Comparison of ENCODE assay signal across 24 cellular contexts in the genomic region with DNA sequence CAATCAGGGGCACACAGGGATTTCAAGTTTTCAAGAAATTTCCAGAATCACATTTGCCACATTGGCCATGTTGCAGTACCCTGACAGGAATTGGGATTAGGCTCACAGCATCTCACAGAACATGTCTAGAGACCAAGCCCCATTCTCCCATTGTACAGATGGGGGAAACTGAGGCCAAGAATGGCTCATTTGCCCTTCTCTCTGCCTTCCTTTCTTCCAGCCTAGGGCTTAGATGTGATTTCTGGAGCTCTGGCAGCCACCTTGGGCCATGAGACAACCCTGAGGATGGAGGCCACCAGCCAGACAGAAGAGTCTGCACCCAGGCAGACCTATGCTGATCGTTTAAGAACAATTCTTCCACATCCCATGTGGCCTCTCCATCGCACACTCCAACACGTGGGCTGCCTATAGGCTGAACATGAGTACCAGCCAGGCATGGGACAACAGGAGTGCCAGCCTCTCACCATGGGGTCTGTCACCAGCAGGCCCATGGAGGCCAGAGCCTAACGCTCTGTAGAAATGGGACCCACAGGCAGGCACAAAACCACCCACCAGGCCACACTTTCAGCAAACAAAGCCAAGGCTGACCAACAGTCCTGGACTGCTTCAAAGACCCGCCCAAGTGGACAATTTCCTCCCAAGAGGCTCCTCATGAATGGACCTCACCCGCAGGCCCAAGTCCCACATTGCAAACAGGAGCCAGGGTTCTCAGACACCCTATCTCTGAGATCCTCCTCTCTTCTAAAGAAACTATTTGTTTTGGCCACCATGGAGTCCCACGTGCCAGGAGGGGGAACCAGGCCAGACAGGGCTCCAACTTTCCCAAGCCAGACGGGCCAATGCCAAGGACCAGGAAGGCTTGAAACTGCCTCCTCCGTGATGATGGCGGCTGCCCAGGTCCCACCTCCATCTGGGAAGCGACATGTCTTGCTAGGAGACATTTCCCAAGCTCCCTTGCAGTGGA. TPM values are rescaled to one million over a fixed set of nuclear protein-coding genes. Genes with fewer than 3 reads are reported as not detected.
DNase-seq lines count a peak whose midpoint lies in the region; ATAC-seq and TF ChIP-seq lines count a peak whose summit lies in the region.
"Had no signal": no experiment of that assay in that cellular context is flagged by ENCODE, and none has a peak within 500 bp of the region (broad histone marks: within the 10 kb centered on the region; RNA-seq: fewer than 3 reads in every experiment).

No MANE protein-coding gene starts in this region.

- H3K14ac ChIP-seq in neuronal stem cell (ENCODE audit: low read length) = no peak overlapping the region

- no peak overlapping the region for H3K9ac ChIP-seq in neuronal stem cell (ENCODE audit: low read depth, low read length, poor library complexity)

- peaks cover 10% of the 10 kb centered on the region for H3K36me3 Mint-ChIP-seq in activated T-cell treated with anti-CD3 and anti-CD28 coated beads, Interleukin-2, amount 50 U/mL, for 4 hours (ENCODE audit: insufficient read depth)
- H3K36me3 Mint-ChIP-seq: activated naive CD4-positive, alpha-beta T cell treated with anti-CD3 and anti-CD28 coated beads, Interleukin-2, amount 10 ng/mL, durations not matched to agents 7 days and 5 days had no signal

- H2BK12ac ChIP-seq in neuronal stem cell (ENCODE audit: low read length) = no peak overlapping the region

- no peak overlapping the region for H4K91ac ChIP-seq in neuronal stem cell (ENCODE audit: low read depth, low read length, poor library complexity)

- peaks cover 63% of the 10 kb centered on the region for H3K36me3 ChIP-seq in left ventricle myocardium inferior
- peaks cover 0 to 2% of the 10 kb centered on the region in 2 donors for H3K36me3 ChIP-seq in neuronal stem cell (replicated peaks in 1 of 2; ENCODE audit: control insufficient read depth in 2 of 2, insufficient read depth in 2 of 2, low read length in 2 of 2)
- no peaks in the 10 kb centered on the region for H3K36me3 ChIP-seq in hepatocyte (replicated peaks; ENCODE audit: insufficient read depth, low read depth)
- H3K36me3 ChIP-seq: ovary had no signal

- H3K9me2 ChIP-seq in hepatocyte (replicated peaks; ENCODE audit: insufficient read depth) = no peaks in the 10 kb centered on the region

- H2BK15ac ChIP-seq in neuronal stem cell (ENCODE audit: low read length) = peak overlapping the region; percentile 51

- H2AK5ac ChIP-seq in neuronal stem cell (ENCODE audit: low read depth, low read length) = peak overlapping the region; percentile 61

- H3K79me2 ChIP-seq in hepatocyte = peaks cover 12% of the 10 kb centered on the region

- H3K9me3 ChIP-seq in left ventricle myocardium inferior (replicated peaks) (no peaks in the 10 kb centered on the region), neuronal stem cell (replicated peaks in 1 of 2; ENCODE audit: control insufficient read depth in 2 of 2, insufficient read depth in 1 of 2, low read depth in 1 of 2, low read length in 2 of 2) (peaks cover 0 to 3% of the 10 kb centered on the region in 2 donors), hepatocyte (ENCODE audit: low read depth) (no peaks in the 10 kb centered on the region)
- H3K9me3 ChIP-seq: heart right ventricle, ovary had no signal

- no peaks in the 10 kb centered on the region for H3K27me3 Mint-ChIP-seq in activated T-cell treated with anti-CD3 and anti-CD28 coated beads, Interleukin-2, amount 50 U/mL, for 4 hours (ENCODE audit: low read depth)
- H3K27me3 Mint-ChIP-seq: activated T-cell treated with anti-CD3 and anti-CD28 coated beads, Interleukin-2, amount 50 U/mL, for 24 hours had no signal

- H4K8ac ChIP-seq in neuronal stem cell (ENCODE audit: low read depth, low read length) = no peak overlapping the region

- no peak for TF ChIP-seq CTCF in left ventricle myocardium inferior (IDR thresholded peaks at IDR 0.05; ENCODE audit: borderline replicate concordance)
- TF ChIP-seq CTCF in hepatocyte (IDR thresholded peaks at IDR 0.05; ENCODE audit: poor library complexity) = no peak

- H3K27me3 ChIP-seq in left ventricle myocardium inferior (ENCODE audit: low read depth) (no peaks in the 10 kb centered on the region), neuronal stem cell (ENCODE audit: control insufficient read depth in 3 of 3, insufficient read depth in 3 of 3, low read depth in 1 of 3, low read length in 3 of 3) (no peaks in the 10 kb centered on the region), hepatocyte (no peaks in the 10 kb centered on the region)
- H3K27me3 ChIP-seq: heart right ventricle, ovary, tibial nerve had no signal

- H3K4ac ChIP-seq in neuronal stem cell (ENCODE audit: low read length) = no peak overlapping the region

- H4K20me1 ChIP-seq in hepatocyte (ENCODE audit: insufficient read depth, poor library complexity, severe bottlenecking) = no peaks in the 10 kb centered on the region

- WGBS in neuronal stem cell (ENCODE audit: extremely low coverage in 2 of 2, insufficient read length in 2 of 2, insufficient replicate concordance in 1 of 2), 2 donors = no CpG with 5 or more reads among the region's 11 CpGs
- WGBS in hepatocyte (ENCODE audit: low lambda C conversion rate, missing lambda C conversion rate) = 94% methylated on average over 11 of the region's 11 CpGs

- no peak overlapping the region for H3K4me2 ChIP-seq in neuronal stem cell (ENCODE audit: insufficient read depth, low read length, poor library complexity, severe bottlenecking)
- no peak overlapping the region for H3K4me2 ChIP-seq in hepatocyte

- H2AFZ ChIP-seq in neuronal stem cell (ENCODE audit: low read length) (no peak overlapping the region), hepatocyte (no peak overlapping the region)

- in situ Hi-C loops in ACHN (cut with HindIII; ENCODE audit: low pct_ligation_motif_present, low pct_unique_long_range_greater_than_20kb, low sequenced_read_pairs) = loop anchor here (10.0 kb wide), 1 partner anchor 164 kb away; no protein-coding TSS in a partner anchor

- no peak overlapping the region for H3K23ac ChIP-seq in neuronal stem cell (ENCODE audit: low read depth, low read length, poor library complexity)

- H3K27ac ChIP-seq in left ventricle myocardium inferior (replicated peaks) (no peak overlapping the region), neuronal stem cell (replicated peaks; ENCODE audit: low read length) (no peak overlapping the region), hepatocyte (no peak overlapping the region)
- H3K27ac ChIP-seq: 22Rv1, heart right ventricle, ovary had no signal

- peak; percentile 2 for DNase-seq in Right ventricle myocardium inferior (ENCODE audit: missing footprints)
- DNase-seq in cardiac septum (ENCODE audit: low spot score) = no peak
- peak; percentile 22 for DNase-seq in left ventricle myocardium inferior
- no peak for DNase-seq in neuronal stem cell (ENCODE audit: low spot score)
- DNase-seq in dermis blood vessel endothelial cell = no peak
- DNase-seq in ACHN = no peak
- no peak for DNase-seq in activated T-cell treated with anti-CD3 and anti-CD28 coated beads, Interleukin-2, amount 50 U/mL, for 4 hours
- DNase-seq in hepatocyte (ENCODE audit: low spot score) = no peak
- DNase-seq: activated CD4-positive, CD25-positive, alpha-beta regulatory T cell; activated naive CD4-positive, alpha-beta T cell treated with anti-CD3 and anti-CD28 coated beads, Interleukin-2, amount 10 ng/mL, durations not matched to agents 7 days and 5 days; activated T-cell treated with anti-CD3 and anti-CD28 coated beads, Interleukin-2, amount 50 U/mL, for 24 hours; COR-L47; mammary epithelial cell; NCI-H1417; NCI-H524; ovary; RPMI8226; stimulated activated CD4-positive, alpha-beta T cell treated with anti-CD3 and anti-CD28 coated beads, Interleukin-2, amount 100 ng/mL, for 24 hours; stimulated activated naive CD4-positive, alpha-beta T cell; T1000 had no signal

- ATAC-seq in Right ventricle myocardium inferior = no peak
- no peak for ATAC-seq in activated T-cell treated with anti-CD3 and anti-CD28 coated beads, Interleukin-2, amount 50 U/mL, for 4 hours
- ATAC-seq: HCT116 had no signal

- H3K4me1 ChIP-seq in left ventricle myocardium inferior = peaks cover 19% of the 10 kb centered on the region
- peaks cover 0 to 6% of the 10 kb centered on the region in 2 donors for H3K4me1 ChIP-seq in neuronal stem cell (ENCODE audit: control insufficient read depth in 2 of 2, insufficient read depth in 1 of 2, low read depth in 1 of 2, low read length in 2 of 2)
- H3K4me1 ChIP-seq in hepatocyte (ENCODE audit: insufficient read depth) = peaks cover 17% of the 10 kb centered on the region

- H2BK120ac ChIP-seq in neuronal stem cell (ENCODE audit: low read depth, low read length) = no peak overlapping the region

- H3K79me1 ChIP-seq in neuronal stem cell (ENCODE audit: low read depth, low read length) = no peaks in the 10 kb centered on the region

- peaks cover 4% of the 10 kb centered on the region for H3K4me1 Mint-ChIP-seq in activated T-cell treated with anti-CD3 and anti-CD28 coated beads, Interleukin-2, amount 50 U/mL, for 4 hours (ENCODE audit: low read depth)

- H3K4me3 Mint-ChIP-seq in activated T-cell treated with anti-CD3 and anti-CD28 coated beads, Interleukin-2, amount 50 U/mL, for 4 hours = no peak overlapping the region
- H3K4me3 Mint-ChIP-seq: activated naive CD4-positive, alpha-beta T cell treated with anti-CD3 and anti-CD28 coated beads, Interleukin-2, amount 10 ng/mL, durations not matched to agents 7 days and 5 days; activated T-cell treated with anti-CD3 and anti-CD28 coated beads, Interleukin-2, amount 50 U/mL, for 24 hours had no signal

- H3K9me3 Mint-ChIP-seq in activated T-cell treated with anti-CD3 and anti-CD28 coated beads, Interleukin-2, amount 50 U/mL, for 4 hours = no peaks in the 10 kb centered on the region
- H3K9me3 Mint-ChIP-seq: activated naive CD4-positive, alpha-beta T cell treated with anti-CD3 and anti-CD28 coated beads, Interleukin-2, amount 10 ng/mL, durations not matched to agents 7 days and 5 days; activated T-cell treated with anti-CD3 and anti-CD28 coated beads, Interleukin-2, amount 50 U/mL, for 24 hours had no signal

- H2BK5ac ChIP-seq in neuronal stem cell (ENCODE audit: low read length) = no peak overlapping the region

- H3K18ac ChIP-seq in neuronal stem cell (ENCODE audit: low read length) = peak overlapping the region; percentile 33

- H3K4me3 ChIP-seq in left ventricle myocardium inferior = no peak overlapping the region
- H3K4me3 ChIP-seq in neuronal stem cell (ENCODE audit: low read length in 2 of 2) = no peak overlapping the region
- no peak overlapping the region for H3K4me3 ChIP-seq in hepatocyte
- H3K4me3 ChIP-seq: heart right ventricle, ovary, tibial nerve had no signal

- intact Hi-C loops in Right ventricle myocardium inferior (cut with DNase I) = no loop called here
- intact Hi-C loops in cardiac septum (cut with DNase I) = no loop called here
- intact Hi-C loops in left ventricle myocardium inferior (cut with micrococcal nuclease) = no loop called here

RNA-seq across cellular contexts. Expression of a gene that starts 20.7 kb away (rescaled TPM):
- total RNA-seq in Right ventricle myocardium inferior = 37.2 TPM
- 38.9 TPM for total RNA-seq in cardiac septum
- total RNA-seq in left ventricle myocardium inferior = 26.0 TPM
- polyA plus RNA-seq in neuronal stem cell (2013, experiment 1 of 2) = 6.2 TPM
- 5.7 TPM for polyA plus RNA-seq in neuronal stem cell (2013, experiment 2 of 2)
- total RNA-seq in dermis blood vessel endothelial cell = 68.8 and 100 TPM in 2 replicates
- 10 to 100 TPM; 10.1 to 31.3 (median 21.8) TPM for total RNA-seq in activated T-cell treated with anti-CD3 and anti-CD28 coated beads, Interleukin-2, amount 50 U/mL, for 4 hours
- total RNA-seq in hepatocyte = 56.6 and 63.1 TPM in 2 replicates
- 22.3 and 30.7 TPM in 2 replicates for polyA plus RNA-seq in hepatocyte

Comparison
In these comparisons a context has a peak if more than half of its experiments do, and no peak if none do; other contexts are left out.
1. DNase-seq: peak in Right ventricle myocardium inferior (single experiment) and left ventricle myocardium inferior (single experiment); none in cardiac septum (single experiment), neuronal stem cell (single experiment), dermis blood vessel endothelial cell (single experiment), ACHN (single experiment), activated T-cell treated with anti-CD3 and anti-CD28 coated beads, Interleukin-2, amount 50 U/mL, for 4 hours (single experiment) and hepatocyte (single experiment).